In the genomic region with DNA sequence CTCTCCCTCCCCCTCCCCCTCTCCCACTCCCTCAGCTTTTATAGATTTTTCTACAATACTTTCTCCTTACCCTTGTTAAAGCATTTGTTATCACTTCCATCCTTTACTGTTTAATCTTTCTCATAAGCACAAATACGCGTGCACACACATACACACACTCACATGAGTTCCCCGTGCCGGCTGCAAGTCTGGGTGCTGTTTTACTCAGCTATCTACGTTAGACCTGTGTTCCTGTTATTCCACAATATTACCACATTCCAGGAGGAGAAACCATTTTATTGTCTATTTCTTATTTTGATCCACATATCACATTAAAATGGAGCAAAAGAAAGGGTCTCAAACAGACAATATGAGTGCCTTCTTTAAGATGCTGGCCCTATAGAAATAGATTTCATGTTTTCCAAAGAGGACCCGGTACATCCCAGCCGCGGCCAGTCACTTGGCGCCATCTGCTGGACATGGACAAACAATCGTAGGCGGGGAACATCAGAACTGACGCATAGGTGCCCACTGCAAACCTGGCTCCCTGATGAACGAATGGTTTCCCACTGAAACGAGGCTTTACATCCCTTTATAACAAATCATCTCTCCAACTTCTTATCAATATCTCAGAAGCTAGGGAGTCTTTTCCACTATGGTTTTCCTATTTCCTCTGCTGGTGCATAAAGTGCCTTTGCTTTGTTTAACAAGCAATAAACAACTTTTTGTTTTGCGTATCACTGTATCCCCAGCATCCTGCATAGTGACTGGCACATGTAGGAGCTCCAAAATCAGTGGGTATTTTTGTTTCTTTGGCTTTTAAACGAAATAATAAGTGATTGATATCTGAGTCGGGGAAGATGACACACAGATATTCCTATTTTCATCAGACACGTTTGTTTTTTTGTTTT, we compare ENCODE assay signal across 1 cellular context.
TF ChIP-seq lines count a peak whose summit lies in the region.

No MANE protein-coding gene starts in this region.

TF ChIP-seq in endothelial cell of umbilical vein, 7 proteins besides CTCF, POLR2A, EP300 and RAD21:
- no peak for TF ChIP-seq POLR2AphosphoS5 (IDR thresholded peaks at IDR 0.05; ENCODE audit: insufficient read depth, low read depth, low read length)
- TF ChIP-seq GATA2 (IDR thresholded peaks at IDR 0.05; ENCODE audit: insufficient read depth, insufficient read length, low read depth, low read length) = no peak
- TF ChIP-seq, protein P1, sequence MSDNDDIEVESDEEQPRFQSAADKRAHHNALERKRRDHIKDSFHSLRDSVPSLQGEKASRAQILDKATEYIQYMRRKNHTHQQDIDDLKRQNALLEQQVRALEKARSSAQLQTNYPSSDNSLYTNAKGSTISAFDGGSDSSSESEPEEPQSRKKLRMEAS (IDR thresholded peaks at IDR 0.05; ENCODE audit: insufficient read depth, insufficient read length) = no peak
- no peak for TF ChIP-seq FOS (IDR thresholded peaks at IDR 0.05; ENCODE audit: borderline replicate concordance, insufficient read depth, low read length)
- TF ChIP-seq EZH2 (IDR thresholded peaks at IDR 0.05; ENCODE audit: borderline replicate concordance, low read depth, low read length, severe bottlenecking) = no peak
- no peak for TF ChIP-seq MYC (IDR thresholded peaks at IDR 0.05; ENCODE audit: low read depth, low read length)
- no peak for TF ChIP-seq JUN (IDR thresholded peaks at IDR 0.05; ENCODE audit: borderline replicate concordance, insufficient read depth, insufficient read length, low read depth)
